In genomic region chr18:49835405-49835804, GRCh38 we compare ENCODE assay signal across 19 cellular contexts.
"Had no signal": no experiment of that assay in that cellular context is flagged by ENCODE, and none has a peak within 500 bp of the region (broad histone marks: within the 10 kb centered on the region; RNA-seq: fewer than 3 reads in every experiment).

No MANE protein-coding gene starts in this region.

- H3K4me3 ChIP-seq: adrenal gland, colonic mucosa, lower lobe of right lung, right atrium auricular region, skin epidermis, thoracic aorta had no signal

- H3K4me3 Mint-ChIP-seq: activated CD4-positive, alpha-beta memory T cell treated with anti-CD3 and anti-CD28 coated beads for 36 hours; activated CD4-positive, alpha-beta T cell treated with anti-CD3 and anti-CD28 coated beads for 36 hours; activated CD8-positive, alpha-beta memory T cell treated with anti-CD3 and anti-CD28 coated beads, Interleukin-2, amount 10 ng/mL, durations not matched to agents 7 days and 5 days; activated naive CD4-positive, alpha-beta T cell treated with anti-CD3 and anti-CD28 coated beads, Interleukin-2, amount 50 U/mL, for 24 hours; activated T-cell treated with anti-CD3 and anti-CD28 coated beads, Interleukin-2, amount 50 U/mL, for 24 hours; naive thymus-derived CD4-positive, alpha-beta T cell; stimulated activated naive CD8-positive, alpha-beta T cell treated with anti-CD3 and anti-CD28 coated beads, Interleukin-15, Interleukin-2, amounts not matched to agents 100 ng/mL and 50 ng/mL, for 24 hours; T-helper 17 cell had no signal

- H3K27ac Mint-ChIP-seq: activated CD4-positive, alpha-beta memory T cell treated with anti-CD3 and anti-CD28 coated beads for 36 hours; activated CD4-positive, alpha-beta T cell treated with anti-CD3 and anti-CD28 coated beads for 36 hours; activated CD8-positive, alpha-beta memory T cell treated with anti-CD3 and anti-CD28 coated beads, Interleukin-2, amount 10 ng/mL, durations not matched to agents 7 days and 5 days; activated naive CD4-positive, alpha-beta T cell treated with anti-CD3 and anti-CD28 coated beads, Interleukin-2, amount 50 U/mL, for 24 hours; activated T-cell treated with anti-CD3 and anti-CD28 coated beads, Interleukin-2, amount 50 U/mL, for 24 hours; stimulated activated naive CD8-positive, alpha-beta T cell treated with anti-CD3 and anti-CD28 coated beads, Interleukin-15, Interleukin-2, amounts not matched to agents 100 ng/mL and 50 ng/mL, for 24 hours; T-helper 17 cell had no signal

- H3K27me3 ChIP-seq: adrenal gland, colonic mucosa, right atrium auricular region had no signal

- H3K4me1 ChIP-seq: adrenal gland, colonic mucosa, lower lobe of right lung had no signal

- ATAC-seq: activated CD4-positive, alpha-beta T cell treated with anti-CD3 and anti-CD28 coated beads for 36 hours; activated CD8-positive, alpha-beta memory T cell treated with anti-CD3 and anti-CD28 coated beads, Interleukin-2, amount 10 ng/mL, durations not matched to agents 7 days and 5 days; naive thymus-derived CD4-positive, alpha-beta T cell; T-helper 17 cell had no signal

- H3K9me3 Mint-ChIP-seq: activated CD4-positive, alpha-beta memory T cell treated with anti-CD3 and anti-CD28 coated beads for 36 hours; activated naive CD4-positive, alpha-beta T cell treated with anti-CD3 and anti-CD28 coated beads, Interleukin-2, amount 50 U/mL, for 24 hours; activated T-cell treated with anti-CD3 and anti-CD28 coated beads, Interleukin-2, amount 50 U/mL, for 24 hours had no signal

- DNase-seq: activated CD4-positive, alpha-beta memory T cell treated with anti-CD3 and anti-CD28 coated beads for 36 hours; activated CD4-positive, alpha-beta T cell treated with anti-CD3 and anti-CD28 coated beads for 36 hours; activated CD8-positive, alpha-beta memory T cell treated with anti-CD3 and anti-CD28 coated beads, Interleukin-2, amount 10 ng/mL, durations not matched to agents 7 days and 5 days; activated effector memory CD4-positive, alpha-beta T cell treated with Interleukin-2 at 50 U/mL for 16 hours; activated T-cell treated with anti-CD3 and anti-CD28 coated beads, Interleukin-2, amount 50 U/mL, for 24 hours; adrenal gland; caudate nucleus; colonic mucosa; foreskin melanocyte; lower lobe of right lung; naive thymus-derived CD4-positive, alpha-beta T cell; T-helper 17 cell; WERI-Rb-1 had no signal

- H3K36me3 ChIP-seq: adrenal gland, neutrophil, right atrium auricular region, WERI-Rb-1 had no signal

- H3K4me1 Mint-ChIP-seq: activated CD4-positive, alpha-beta T cell treated with anti-CD3 and anti-CD28 coated beads for 36 hours; activated CD8-positive, alpha-beta memory T cell treated with anti-CD3 and anti-CD28 coated beads, Interleukin-2, amount 10 ng/mL, durations not matched to agents 7 days and 5 days; activated naive CD4-positive, alpha-beta T cell treated with anti-CD3 and anti-CD28 coated beads, Interleukin-2, amount 50 U/mL, for 24 hours had no signal

- H3K27ac ChIP-seq: adrenal gland, colonic mucosa, lower lobe of right lung, neutrophil, right atrium auricular region, skin epidermis, thoracic aorta, WERI-Rb-1 had no signal

- H3K27me3 Mint-ChIP-seq: activated CD4-positive, alpha-beta memory T cell treated with anti-CD3 and anti-CD28 coated beads for 36 hours; activated CD4-positive, alpha-beta T cell treated with anti-CD3 and anti-CD28 coated beads for 36 hours; activated CD8-positive, alpha-beta memory T cell treated with anti-CD3 and anti-CD28 coated beads, Interleukin-2, amount 10 ng/mL, durations not matched to agents 7 days and 5 days; activated naive CD4-positive, alpha-beta T cell treated with anti-CD3 and anti-CD28 coated beads, Interleukin-2, amount 50 U/mL, for 24 hours; activated T-cell treated with anti-CD3 and anti-CD28 coated beads, Interleukin-2, amount 50 U/mL, for 24 hours; naive thymus-derived CD4-positive, alpha-beta T cell; T-helper 17 cell had no signal

- H3K9me3 ChIP-seq: adrenal gland, colonic mucosa, lower lobe of right lung, neutrophil, thoracic aorta had no signal
